Comparison of ENCODE assay signal across 8 cellular contexts in genomic region chr10:60032723-60033122, GRCh38.
A peak's percentile ranks its signal among the peaks of the same experiment; 100 is the strongest.
DNase-seq lines count a peak whose midpoint lies in the region; ATAC-seq and TF ChIP-seq lines count a peak whose summit lies in the region.

No MANE protein-coding gene starts in this region.

- no peaks in the 10 kb centered on the region for H3K27me3 Mint-ChIP-seq in activated CD4-positive, alpha-beta memory T cell treated with anti-CD3 and anti-CD28 coated beads for 36 hours

- H3K4me3 ChIP-seq in fibroblast of villous mesenchyme (ENCODE audit: low read depth, low read length), result no peak overlapping the region

- DNase-seq in activated T-cell treated with anti-CD3 and anti-CD28 coated beads for 24 hours (ENCODE audit: low read depth), result peak; percentile 14
- DNase-seq in activated T-cell treated with anti-CD3 and anti-CD28 coated beads, Interleukin-2, amount 50 U/mL, for 1 hour, result no peak
- DNase-seq in NCI-H2227 (lab: John Stamatoyannopoulos, UW; ENCODE audit: unreplicated experiment), result peak; percentile 47
- peak; percentile 67 for DNase-seq in activated CD4-positive, alpha-beta memory T cell treated with anti-CD3 and anti-CD28 coated beads for 36 hours
- DNase-seq in fibroblast of villous mesenchyme (ENCODE audit: low read depth), result peak; percentile 55
- peak; percentile 67 for DNase-seq in pons (ENCODE audit: low spot score)

- CTCF ChIA-PET in activated CD4-positive, alpha-beta memory T cell treated with anti-CD3 and anti-CD28 coated beads for 36 hours (lab: Charles Lee), result interaction anchor here (1.3 to 3.5 kb wide), 2 partner anchors 407 to 408 kb away, joined by 9 to 23 read pairs; no protein-coding TSS in a partner anchor

- POLR2A ChIA-PET in activated CD4-positive, alpha-beta memory T cell treated with anti-CD3 and anti-CD28 coated beads for 36 hours (lab: Charles Lee), result no interaction called here

- peak; percentile 59 for ATAC-seq in HG02798 (IDR thresholded peaks at IDR 0.05; ENCODE audit: poor library complexity, unreplicated experiment)
- ATAC-seq in GM19452 (IDR thresholded peaks at IDR 0.05; ENCODE audit: unreplicated experiment), result no peak

- no peaks in the 10 kb centered on the region for H3K9me3 Mint-ChIP-seq in activated CD4-positive, alpha-beta memory T cell treated with anti-CD3 and anti-CD28 coated beads for 36 hours

- H3K36me3 Mint-ChIP-seq in activated CD4-positive, alpha-beta memory T cell treated with anti-CD3 and anti-CD28 coated beads for 36 hours, result no peaks in the 10 kb centered on the region

- peaks cover 10% of the 10 kb centered on the region for H3K4me1 Mint-ChIP-seq in activated CD4-positive, alpha-beta memory T cell treated with anti-CD3 and anti-CD28 coated beads for 36 hours (ENCODE audit: low read depth)

- no peak overlapping the region for H3K4me3 Mint-ChIP-seq in activated CD4-positive, alpha-beta memory T cell treated with anti-CD3 and anti-CD28 coated beads for 36 hours

- intact Hi-C loops in activated CD4-positive, alpha-beta memory T cell treated with anti-CD3 and anti-CD28 coated beads for 36 hours (cut with micrococcal nuclease), result loop anchor here (1.0 to 5.0 kb wide), 7 partner anchors 124 to 1500 kb away; no protein-coding TSS in a partner anchor

- H3K27ac Mint-ChIP-seq in activated CD4-positive, alpha-beta memory T cell treated with anti-CD3 and anti-CD28 coated beads for 36 hours, result no peak overlapping the region

- peak; percentile 47 for TF ChIP-seq CTCF in fibroblast of villous mesenchyme (IDR thresholded peaks at IDR 0.05; ENCODE audit: insufficient read depth, low read depth, low read length)
